11 cellular contexts compared by ENCODE assay signal in the genomic region with DNA sequence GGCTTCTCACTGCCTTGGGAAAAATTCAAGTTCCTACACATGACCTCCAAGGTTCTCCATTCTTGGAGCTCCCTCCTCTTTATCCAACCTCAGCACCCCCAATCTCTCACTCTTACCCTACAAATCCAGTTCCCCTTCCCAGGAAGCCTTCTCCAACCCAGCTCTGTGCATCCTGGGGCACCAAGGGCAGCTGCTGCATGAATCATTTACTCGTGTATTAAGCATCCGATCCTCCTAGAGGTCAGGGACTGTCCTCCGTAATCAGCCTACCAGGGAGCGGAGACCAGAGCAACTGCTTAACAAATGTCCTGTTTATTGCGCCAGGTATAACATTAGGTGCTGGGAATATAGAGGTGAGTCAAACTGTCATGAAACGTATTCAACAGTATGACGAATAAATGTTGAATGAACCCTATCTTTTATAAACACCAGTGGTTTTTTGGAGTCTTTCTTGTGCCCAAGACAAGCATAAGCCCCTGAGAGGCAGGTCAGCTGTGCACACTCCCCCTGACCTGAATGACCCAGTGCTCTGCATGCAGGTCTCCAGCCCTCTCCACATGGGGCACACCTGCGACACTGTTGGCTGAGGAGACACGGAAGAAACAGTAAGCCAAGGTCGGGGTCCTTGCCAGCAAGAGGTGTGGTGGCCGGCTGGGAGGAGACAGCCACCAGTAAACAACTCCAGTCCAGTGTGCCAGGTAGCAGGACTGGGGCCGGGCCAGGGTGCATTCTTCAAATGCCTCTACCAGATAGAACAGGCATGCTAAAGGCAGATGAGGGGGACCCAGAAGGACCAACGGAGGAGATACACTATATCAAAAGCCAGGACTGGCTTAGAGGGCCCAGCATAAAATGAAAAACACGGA. TPM values are rescaled to one million over a fixed set of nuclear protein-coding genes. Genes with fewer than 3 reads are reported as not detected.
DNase-seq lines count a peak whose midpoint lies in the region; ATAC-seq, FAIRE-seq and TF ChIP-seq lines count a peak whose summit lies in the region.
"Had no signal": no experiment of that assay in that cellular context is flagged by ENCODE, and none has a peak within 500 bp of the region (broad histone marks: within the 10 kb centered on the region; RNA-seq: fewer than 3 reads in every experiment).

No MANE protein-coding gene starts in this region.

- no peak for TF ChIP-seq EP300 in H1 (IDR thresholded peaks at IDR 0.05; ENCODE audit: borderline replicate concordance in 1 of 2, low read depth in 2 of 2, low read length in 2 of 2)

- no peak overlapping the region for H3K18ac ChIP-seq in H1 (ENCODE audit: extremely low read depth, low read length)

- H3K9me3 ChIP-seq in CD4-positive, CD25-positive, alpha-beta regulatory T cell (ENCODE audit: control insufficient read depth in 2 of 2, low read length in 2 of 2): no peaks in the 10 kb centered on the region
- no peaks in the 10 kb centered on the region for H3K9me3 ChIP-seq in OCI-LY3 (ENCODE audit: insufficient read depth, low read length)
- H3K9me3 ChIP-seq in H1 (ENCODE audit: insufficient read depth in 2 of 2, low read depth in 1 of 2, low read length in 1 of 2): no peaks in the 10 kb centered on the region

- no peak overlapping the region for H2BK20ac ChIP-seq in H1 (ENCODE audit: low read length)

- H3K4me1 Mint-ChIP-seq in CD4-positive, CD25-positive, alpha-beta regulatory T cell: peaks cover 23 to 95% (median 63%) of the 10 kb centered on the region in 4 donors
- H3K4me1 Mint-ChIP-seq in naive thymus-derived CD8-positive, alpha-beta T cell: peaks cover 56 to 100% (median 97%) of the 10 kb centered on the region in 4 donors

- H2BK12ac ChIP-seq in H1 (ENCODE audit: low read depth, low read length): no peak overlapping the region; the same call in 1 of the 2 replicates

- H3K27ac Mint-ChIP-seq in CD4-positive, CD25-positive, alpha-beta regulatory T cell: peak overlapping the region; percentile 43 to 95 (median 90)
- peak overlapping the region in 9 of 10 donors; percentile 74 to 100 (median 94) for H3K27ac Mint-ChIP-seq in naive thymus-derived CD8-positive, alpha-beta T cell

- no peak overlapping the region for H3K27ac ChIP-seq in CD4-positive, CD25-positive, alpha-beta regulatory T cell (ENCODE audit: insufficient read depth, low read length, poor library complexity, severe bottlenecking)
- H3K27ac ChIP-seq in OCI-LY3 (ENCODE audit: low read length) (peak overlapping the region; percentile 92), H1 (ENCODE audit: low read depth, low read length) (0 out of 2 replicates have a peak overlapping the region, but pooled peaks have one; percentile 20)

- H4K20me1 ChIP-seq in OCI-LY3 (ENCODE audit: insufficient read depth, low read length): peaks cover 100% of the 10 kb centered on the region
- peaks cover 47 to 64% of the 10 kb centered on the region in 2 experiments for H4K20me1 ChIP-seq in H1 (replicated peaks in 1 of 2; ENCODE audit: control insufficient read depth in 1 of 2, insufficient read depth in 2 of 2, low read length in 2 of 2)

- no peak for TF ChIP-seq CTCF in OCI-LY3 (IDR thresholded peaks at IDR 0.05; ENCODE audit: low read depth, low read length)
- TF ChIP-seq CTCF in H1 (IDR thresholded peaks at IDR 0.05; ENCODE audit: control extremely low read depth in 1 of 3, insufficient read depth in 1 of 3, low read depth in 1 of 3, low read length in 3 of 3): no peak

- H3K79me2 ChIP-seq in OCI-LY3 (ENCODE audit: low read length) (peaks cover 100% of the 10 kb centered on the region), H1 (ENCODE audit: control insufficient read depth in 1 of 2, insufficient read depth in 2 of 2, low read length in 2 of 2) (peaks cover 11 to 96% of the 10 kb centered on the region in 2 experiments; a peak in 3 of 4 replicates)

- H2BK5ac ChIP-seq in H1 (ENCODE audit: low read depth, low read length): no peak overlapping the region

- no peak for TF ChIP-seq POLR2A in H1 (IDR thresholded peaks at IDR 0.05; ENCODE audit: control extremely low read depth in 1 of 2, low read depth in 2 of 2, low read length in 2 of 2)

- peaks cover 77% of the 10 kb centered on the region for H3K4me1 ChIP-seq in CD4-positive, CD25-positive, alpha-beta regulatory T cell (ENCODE audit: control insufficient read depth, insufficient read depth, low read length, poor library complexity, severe bottlenecking)
- H3K4me1 ChIP-seq in OCI-LY3 (ENCODE audit: low read length) (peaks cover 91% of the 10 kb centered on the region), H1 (replicated peaks in 1 of 4; ENCODE audit: control insufficient read depth in 3 of 4, insufficient read depth in 4 of 4, low read length in 3 of 4) (peaks cover 36 to 67% (median 47%) of the 10 kb centered on the region in 4 experiments)

- H3K4ac ChIP-seq in H1 (replicated peaks; ENCODE audit: insufficient read length, low read depth, low read length): no peak overlapping the region

- no peak overlapping the region for H2BK120ac ChIP-seq in H1 (replicated peaks; ENCODE audit: low read depth, low read length)

- H4K91ac ChIP-seq in H1 (replicated peaks; ENCODE audit: insufficient read length, low read length): no peak overlapping the region

- H4K5ac ChIP-seq in H1 (ENCODE audit: insufficient read length, low read depth, low read length): no peak overlapping the region

- peaks cover 0 to 1% (median 0%) of the 10 kb centered on the region in 7 donors for H3K9me3 Mint-ChIP-seq in CD4-positive, CD25-positive, alpha-beta regulatory T cell
- no peaks in the 10 kb centered on the region for H3K9me3 Mint-ChIP-seq in naive thymus-derived CD8-positive, alpha-beta T cell

- H2BK15ac ChIP-seq in H1 (ENCODE audit: low read length): no peak overlapping the region

- no peak for DNase-seq in CD4-positive, CD25-positive, alpha-beta regulatory T cell
- no peak for DNase-seq in H1 (ENCODE audit: low read depth in 1 of 2, low spot score in 2 of 2)
- no peak for DNase-seq in naive thymus-derived CD8-positive, alpha-beta T cell
- DNase-seq in NCI-H187 treated with DMSO at 0.1 percent for 48 hours (lab: John Stamatoyannopoulos, UW): no peak
- no peak for DNase-seq in effector CD4-positive, alpha-beta T cell
- no peak for DNase-seq in SIG-M5 (lab: John Stamatoyannopoulos, UW)
- DNase-seq: DMS 273 treated with DMSO at 0.1 percent for 48 hours, hypothalamus, NCI-H82 had no signal

- TF ChIP-seq RAD21 in H1 (IDR thresholded peaks at IDR 0.05 in 1 of 2, conservative IDR thresholded peaks at IDR 0.05 in 1 of 2; ENCODE audit: low read depth in 2 of 2, low read length in 2 of 2): no peak

- CTCF ChIA-PET in H1 (lab: Charles Lee; ENCODE audit: partially characterized antibody): interaction anchor here (0.6 to 3.9 kb wide), 6 partner anchors 9 to 132 kb away, joined by 3 to 21 read pairs (median 4); no protein-coding TSS in a partner anchor

- H3K36me3 ChIP-seq in CD4-positive, CD25-positive, alpha-beta regulatory T cell (ENCODE audit: control insufficient read depth, insufficient read depth, low read length): peaks cover 13% of the 10 kb centered on the region
- H3K36me3 ChIP-seq in OCI-LY3 (replicated peaks; ENCODE audit: low read depth, low read length) (peaks cover 51% of the 10 kb centered on the region), H1 (ENCODE audit: control insufficient read depth in 2 of 4, insufficient read depth in 4 of 4, low read length in 3 of 4) (no peaks in the 10 kb centered on the region; a peak in 1 of 8 replicates)

- no peak overlapping the region for H3K4me3 ChIP-seq in CD4-positive, CD25-positive, alpha-beta regulatory T cell (ENCODE audit: low read depth, low read length)
- H3K4me3 ChIP-seq in OCI-LY3 (ENCODE audit: low read length): peak overlapping the region; percentile 54; the same call in 1 of the 2 replicates
- H3K4me3 ChIP-seq in H1 (ENCODE audit: extremely low read depth in 1 of 4, insufficient read depth in 2 of 4, low read depth in 3 of 4, low read length in 4 of 4): no peak overlapping the region

- peaks cover 28% of the 10 kb centered on the region for H3K79me1 ChIP-seq in H1 (ENCODE audit: low read depth, low read length)

- no peak overlapping the region for H3K14ac ChIP-seq in H1 (ENCODE audit: insufficient read length)

- H2AK5ac ChIP-seq in H1 (ENCODE audit: low read depth, low read length): no peak overlapping the region

- H3K56ac ChIP-seq in H1 (replicated peaks; ENCODE audit: insufficient read length, low read depth, low read length): no peak overlapping the region

- no peaks in the 10 kb centered on the region for H3K27me3 ChIP-seq in CD4-positive, CD25-positive, alpha-beta regulatory T cell (ENCODE audit: control insufficient read depth, insufficient read depth, low read length)
- H3K27me3 ChIP-seq in OCI-LY3 (ENCODE audit: low read depth, low read length) (no peaks in the 10 kb centered on the region), H1 (replicated peaks in 1 of 4; ENCODE audit: control insufficient read depth in 3 of 4, extremely low read depth in 1 of 4, insufficient read depth in 3 of 4, low read length in 3 of 4) (no peaks in the 10 kb centered on the region)

- H3K23ac ChIP-seq in H1 (ENCODE audit: insufficient read length): no peak overlapping the region

- WGBS in H1 (ENCODE audit: extremely low coverage in 1 of 2, insufficient coverage in 1 of 2, insufficient read length in 1 of 2, insufficient replicate concordance in 2 of 2, low coverage in 1 of 2, low lambda C conversion rate in 2 of 2, missing lambda C conversion rate in 1 of 2), 2 experiments: 76% methylated on average over 14 of the region's 14 CpGs; no CpG with 5 or more reads in 1 of the 2 experiments

- H3K4me2 ChIP-seq in OCI-LY3 (ENCODE audit: low read length): peak overlapping the region; percentile 93
- no peak overlapping the region for H3K4me2 ChIP-seq in H1 (ENCODE audit: insufficient read depth in 1 of 2, low read depth in 2 of 2, low read length in 2 of 2)

- no peak for ATAC-seq in CD4-positive, CD25-positive, alpha-beta regulatory T cell (ENCODE audit: low read depth in 2 of 2)
- ATAC-seq in naive thymus-derived CD8-positive, alpha-beta T cell: no peak
- no peak for ATAC-seq in HG03135 (IDR thresholded peaks at IDR 0.05; ENCODE audit: unreplicated experiment)

- peak overlapping the region; percentile 53; the same call in 1 of the 2 replicates for H3K9ac ChIP-seq in OCI-LY3 (ENCODE audit: low read length)
- H3K9ac ChIP-seq in H1 (replicated peaks in 1 of 4; ENCODE audit: extremely low read depth in 1 of 4, low read depth in 3 of 4, low read length in 3 of 4): no peak overlapping the region

- no peak overlapping the region for H4K8ac ChIP-seq in H1 (ENCODE audit: extremely low read depth, insufficient read depth, low read length)

- no peak for FAIRE-seq in H1 (lab: Jason Lieb, UNC)

- H2AFZ ChIP-seq in OCI-LY3 (ENCODE audit: low read depth, low read length) (no peak overlapping the region), H1 (ENCODE audit: low read length) (no peak overlapping the region)

- POLR2A ChIA-PET in H1 (lab: Charles Lee; ENCODE audit: partially characterized antibody): interaction anchor here (0.9 to 4.0 kb wide), 3 partner anchors 11 to 24 kb away, joined by 3 to 54 read pairs (median 4); no protein-coding TSS in a partner anchor
- POLR2A ChIA-PET in naive thymus-derived CD8-positive, alpha-beta T cell (lab: Charles Lee): interaction anchor here (1.0 to 4.2 kb wide), 3 partner anchors 12 to 25 kb away, joined by 3 to 53 read pairs (median 4); a partner anchor contains a TSS

- H3K4me3 Mint-ChIP-seq in CD4-positive, CD25-positive, alpha-beta regulatory T cell: peak overlapping the region; percentile 17 to 75 (median 47)
- H3K4me3 Mint-ChIP-seq in naive thymus-derived CD8-positive, alpha-beta T cell: peak overlapping the region in 7 of 10 donors; percentile 16 to 64 (median 48)

- H3K36me3 Mint-ChIP-seq in CD4-positive, CD25-positive, alpha-beta regulatory T cell: no peaks in the 10 kb centered on the region
- peaks cover 0 to 5% (median 0%) of the 10 kb centered on the region in 3 donors for H3K36me3 Mint-ChIP-seq in naive thymus-derived CD8-positive, alpha-beta T cell

- no peaks in the 10 kb centered on the region for H3K27me3 Mint-ChIP-seq in CD4-positive, CD25-positive, alpha-beta regulatory T cell
- H3K27me3 Mint-ChIP-seq in naive thymus-derived CD8-positive, alpha-beta T cell: no peaks in the 10 kb centered on the region

- peaks cover 3% of the 10 kb centered on the region; the same call in 1 of the 2 replicates for H3K23me2 ChIP-seq in H1 (ENCODE audit: low read depth, low read length)

RNA-seq across cellular contexts. Expression of a gene that starts 27.6 kb away (rescaled TPM):
- 89.4 TPM for total RNA-seq in CD4-positive, CD25-positive, alpha-beta regulatory T cell
- 100 to 1,000 TPM in 1 of 4 donors, 10 to 100 TPM in 3; 71.4 to 104 (median 88.0) TPM for polyA plus RNA-seq in CD4-positive, CD25-positive, alpha-beta regulatory T cell
- total RNA-seq in H1 (2021; fragmentation: NEBNext Ultra II Directional; extraction: Animal tissue kit (Norgen Biotek cat#: 25700)): 284 and 295 TPM in 2 replicates
- 46.8 and 70.8 TPM in 2 replicates for polyA plus RNA-seq in H1 (2011; rRNA removed)
- polyA plus RNA-seq in H1 (2011; cell fraction: cytosol; rRNA removed): 114 TPM
- 28.3 TPM for polyA plus RNA-seq in H1 (2011; cell fraction: nucleus; rRNA removed)
- polyA plus RNA-seq in H1 (2012, experiment 1 of 2): 332 to 427 TPM (median 351 TPM) in 4 replicates
- 153 TPM for polyA plus RNA-seq in H1 (2012, experiment 2 of 2)
- 224 TPM for polyA plus RNA-seq in H1 (2013, experiment 1 of 2)
- 234 TPM for polyA plus RNA-seq in H1 (2013, experiment 2 of 2)
- polyA minus RNA-seq in H1 (2011; rRNA and poly(A)+ RNA removed): 51.5 and 75.1 TPM in 2 replicates
- polyA minus RNA-seq in H1 (2011; cell fraction: cytosol; rRNA and poly(A)+ RNA removed): 79.9 TPM
- 51.2 TPM for polyA minus RNA-seq in H1 (2011; cell fraction: nucleus; rRNA and poly(A)+ RNA removed)
- 100 to 1,000 TPM; 129 to 131 TPM for total RNA-seq in naive thymus-derived CD8-positive, alpha-beta T cell
- 10 to 100 TPM; 81.3 to 88.1 (median 84.3) TPM for polyA plus RNA-seq in naive thymus-derived CD8-positive, alpha-beta T cell
